Comparison of ENCODE assay signal across 1 cellular context in genomic region chr10:132166216-132166950, GRCh38.
A peak's percentile ranks its signal among the peaks of the same experiment; 100 is the strongest.
TF ChIP-seq lines count a peak whose summit lies in the region.

No MANE protein-coding gene starts in this region.

TF ChIP-seq in HepG2, 621 proteins besides CTCF, POLR2A, EP300 and RAD21:
- TF ChIP-seq GTF3A (CRISPR knock-in tag; conservative IDR thresholded peaks at IDR 0.05) (no peak), ZNF274 (CRISPR knock-in tag; IDR thresholded peaks at IDR 0.05) (no peak), CREB1 (IDR thresholded peaks at IDR 0.05) (peak; percentile 40; the same call in 1 of the 2 replicates), CREB1 (CRISPR knock-in tag; IDR thresholded peaks at IDR 0.05) (no peak)
